16 cellular contexts compared by ENCODE assay signal in genomic region chr4:108003964-108004630, GRCh38. TPM values are rescaled to one million over a fixed set of nuclear protein-coding genes. Genes with fewer than 3 reads are reported as not detected.
DNase-seq lines count a peak whose midpoint lies in the region; ATAC-seq lines count a peak whose summit lies in the region.
"Had no signal": no experiment of that assay in that cellular context is flagged by ENCODE, and none has a peak within 500 bp of the region (broad histone marks: within the 10 kb centered on the region; RNA-seq: fewer than 3 reads in every experiment).

No MANE protein-coding gene starts in this region.

- no peaks in the 10 kb centered on the region for H3K27me3 Mint-ChIP-seq in activated naive CD4-positive, alpha-beta T cell treated with anti-CD3 and anti-CD28 coated beads, Interleukin-2, amount 50 U/mL, for 24 hours
- H3K27me3 Mint-ChIP-seq in activated T-helper 2 cell treated with anti-CD3 and anti-CD28 coated beads, Interferon-gamma antibody, Interleukin-2, Interleukin-4, amounts not matched to agents 10 μg/mL and 5 μg/mL and 100 μg/mL, durations not matched to agents 14 hours and 24 hours and 36 hours (ENCODE audit: low read depth) = no peaks in the 10 kb centered on the region
- H3K27me3 Mint-ChIP-seq: activated B cell treated with CpG ODN at 0.5 μM for 24 hours had no signal

- peaks cover 47 to 82% (median 69%) of the 10 kb centered on the region in 3 donors for H3K4me1 ChIP-seq in skeletal muscle tissue (ENCODE audit: control insufficient read depth in 3 of 3, insufficient read depth in 3 of 3, low read length in 3 of 3)

- H3K27ac ChIP-seq in skeletal muscle tissue (ENCODE audit: low read depth, low read length) = peak overlapping the region; percentile 48

- H3K4me3 ChIP-seq in Jurkat, Clone E6-1 (ENCODE audit: low read length) = no peak overlapping the region; the same call in 1 of the 2 replicates
- peak overlapping the region in 2 of 3 donors; percentile 13 to 15 for H3K4me3 ChIP-seq in skeletal muscle tissue (ENCODE audit: low read length in 3 of 3)

- peak; percentile 64 for ATAC-seq in GM21423 (IDR thresholded peaks at IDR 0.05; ENCODE audit: unreplicated experiment)

- DNase-seq in activated naive CD4-positive, alpha-beta T cell treated with anti-CD3 and anti-CD28 coated beads, Interleukin-2, amount 50 U/mL, for 16 hours = no peak
- peak; percentile 82 for DNase-seq in Jurkat, Clone E6-1 (ENCODE audit: low read depth, low spot score)
- no peak for DNase-seq in NCI-H146 treated with DMSO at 0.1 percent for 48 hours (lab: John Stamatoyannopoulos, UW; ENCODE audit: unreplicated experiment)
- DNase-seq in NCI-H2196 treated with DMSO at 0.1 percent for 48 hours (lab: John Stamatoyannopoulos, UW; ENCODE audit: unreplicated experiment) = no peak
- DNase-seq in activated T-helper 2 cell treated with anti-CD3 and anti-CD28 coated beads, Interferon-gamma antibody, Interleukin-2, Interleukin-4, amounts not matched to agents 10 μg/mL and 5 μg/mL and 100 μg/mL, durations not matched to agents 14 hours and 24 hours and 36 hours (ENCODE audit: low spot score) = no peak
- DNase-seq: activated B cell treated with CpG ODN at 0.5 μM for 24 hours; activated CD8-positive, alpha-beta memory T cell treated with anti-CD3 and anti-CD28 coated beads, Interleukin-2, amount 50 U/mL, for 4 hours; amniotic stem cell; cerebellar nuclear complex; foreskin fibroblast; GDM1; NCI-H2081 treated with DMSO at 0.1 percent for 48 hours; NCI-H748 treated with DMSO at 0.1 percent for 48 hours had no signal

- no peaks in the 10 kb centered on the region for H3K36me3 ChIP-seq in skeletal muscle tissue (ENCODE audit: control insufficient read depth in 3 of 3, insufficient read depth in 3 of 3, low read length in 3 of 3)

- H3K4me1 Mint-ChIP-seq in activated naive CD4-positive, alpha-beta T cell treated with anti-CD3 and anti-CD28 coated beads, Interleukin-2, amount 50 U/mL, for 24 hours = peaks cover 61% of the 10 kb centered on the region
- peaks cover 39% of the 10 kb centered on the region for H3K4me1 Mint-ChIP-seq in activated T-helper 2 cell treated with anti-CD3 and anti-CD28 coated beads, Interferon-gamma antibody, Interleukin-2, Interleukin-4, amounts not matched to agents 10 μg/mL and 5 μg/mL and 100 μg/mL, durations not matched to agents 14 hours and 24 hours and 36 hours (ENCODE audit: low read depth)

- H3K36me3 Mint-ChIP-seq in activated naive CD4-positive, alpha-beta T cell treated with anti-CD3 and anti-CD28 coated beads, Interleukin-2, amount 50 U/mL, for 24 hours = peaks cover 15% of the 10 kb centered on the region
- peaks cover 41% of the 10 kb centered on the region for H3K36me3 Mint-ChIP-seq in activated T-helper 2 cell treated with anti-CD3 and anti-CD28 coated beads, Interferon-gamma antibody, Interleukin-2, Interleukin-4, amounts not matched to agents 10 μg/mL and 5 μg/mL and 100 μg/mL, durations not matched to agents 14 hours and 24 hours and 36 hours (ENCODE audit: low read depth)

- H3K9me3 Mint-ChIP-seq in activated naive CD4-positive, alpha-beta T cell treated with anti-CD3 and anti-CD28 coated beads, Interleukin-2, amount 50 U/mL, for 24 hours = no peaks in the 10 kb centered on the region
- no peaks in the 10 kb centered on the region for H3K9me3 Mint-ChIP-seq in activated T-helper 2 cell treated with anti-CD3 and anti-CD28 coated beads, Interferon-gamma antibody, Interleukin-2, Interleukin-4, amounts not matched to agents 10 μg/mL and 5 μg/mL and 100 μg/mL, durations not matched to agents 14 hours and 24 hours and 36 hours
- H3K9me3 Mint-ChIP-seq: activated B cell treated with CpG ODN at 0.5 μM for 24 hours had no signal

- H3K4me3 Mint-ChIP-seq in activated naive CD4-positive, alpha-beta T cell treated with anti-CD3 and anti-CD28 coated beads, Interleukin-2, amount 50 U/mL, for 24 hours = no peak overlapping the region
- H3K4me3 Mint-ChIP-seq in activated T-helper 2 cell treated with anti-CD3 and anti-CD28 coated beads, Interferon-gamma antibody, Interleukin-2, Interleukin-4, amounts not matched to agents 10 μg/mL and 5 μg/mL and 100 μg/mL, durations not matched to agents 14 hours and 24 hours and 36 hours (ENCODE audit: low read depth) = no peak overlapping the region
- H3K4me3 Mint-ChIP-seq: activated B cell treated with CpG ODN at 0.5 μM for 24 hours had no signal

- no peaks in the 10 kb centered on the region for H3K9me3 ChIP-seq in skeletal muscle tissue (ENCODE audit: control insufficient read depth in 3 of 3, low read length in 3 of 3)

- intact Hi-C loops in activated T-helper 2 cell treated with anti-CD3 and anti-CD28 coated beads, Interferon-gamma antibody, Interleukin-2, Interleukin-4, amounts not matched to agents 10 μg/mL and 5 μg/mL and 100 μg/mL, durations not matched to agents 14 hours and 24 hours and 36 hours (cut with micrococcal nuclease) = no loop called here

- H3K27me3 ChIP-seq in skeletal muscle tissue (ENCODE audit: control insufficient read depth in 3 of 3, insufficient read depth in 3 of 3, low read length in 3 of 3) = no peaks in the 10 kb centered on the region

- H3K27ac Mint-ChIP-seq in activated naive CD4-positive, alpha-beta T cell treated with anti-CD3 and anti-CD28 coated beads, Interleukin-2, amount 50 U/mL, for 24 hours = peak overlapping the region; percentile 47
- H3K27ac Mint-ChIP-seq in activated T-helper 2 cell treated with anti-CD3 and anti-CD28 coated beads, Interferon-gamma antibody, Interleukin-2, Interleukin-4, amounts not matched to agents 10 μg/mL and 5 μg/mL and 100 μg/mL, durations not matched to agents 14 hours and 24 hours and 36 hours = no peak overlapping the region
- H3K27ac Mint-ChIP-seq: activated B cell treated with CpG ODN at 0.5 μM for 24 hours had no signal

- no peak overlapping the region for H3K9ac ChIP-seq in skeletal muscle tissue (ENCODE audit: low read depth in 1 of 3, low read length in 3 of 3)

RNA-seq across cellular contexts. Expression of gene HADH, which starts 14.4 kb away (rescaled TPM):
- 118 TPM for polyA plus RNA-seq in Jurkat, Clone E6-1 (2012; ENCODE audit: insufficient read depth, insufficient read length)
- 40.2 TPM for total RNA-seq in skeletal muscle tissue
- total RNA-seq in activated T-helper 2 cell treated with anti-CD3 and anti-CD28 coated beads, Interferon-gamma antibody, Interleukin-2, Interleukin-4, amounts not matched to agents 10 μg/mL and 5 μg/mL and 100 μg/mL, durations not matched to agents 14 hours and 24 hours and 36 hours = 41.9 and 42.8 TPM in 2 replicates
